In genomic region chr6:52664991-52665686, GRCh38 we compare ENCODE assay signal across 9 cellular contexts. TPM values are rescaled to one million over a fixed set of nuclear protein-coding genes. Genes with fewer than 3 reads are reported as not detected.
DNase-seq lines count a peak whose midpoint lies in the region; ATAC-seq and TF ChIP-seq lines count a peak whose summit lies in the region.
"Had no signal": no experiment of that assay in that cellular context is flagged by ENCODE, and none has a peak within 500 bp of the region (broad histone marks: within the 10 kb centered on the region; RNA-seq: fewer than 3 reads in every experiment).

No MANE protein-coding gene starts in this region.

- H3K4me1 Mint-ChIP-seq in CD8-positive, alpha-beta memory T cell, result peaks cover 0 to 9% (median 2%) of the 10 kb centered on the region in 3 donors

- H3K9me3 Mint-ChIP-seq in CD8-positive, alpha-beta memory T cell, result no peaks in the 10 kb centered on the region
- H3K9me3 Mint-ChIP-seq: activated CD4-positive, alpha-beta memory T cell treated with anti-CD3 and anti-CD28 coated beads, Interleukin-2, amount 10 ng/mL, durations not matched to agents 7 days and 5 days had no signal

- WGBS in testis, 2 donors, result 39 to 47% methylated on average over 10 of the region's 10 CpGs

- no peak overlapping the region for H3K27ac Mint-ChIP-seq in CD8-positive, alpha-beta memory T cell
- H3K27ac Mint-ChIP-seq: activated CD4-positive, alpha-beta memory T cell treated with anti-CD3 and anti-CD28 coated beads, Interleukin-2, amount 10 ng/mL, durations not matched to agents 7 days and 5 days had no signal

- DNase-seq in DMS 273 (lab: John Stamatoyannopoulos, UW; ENCODE audit: unreplicated experiment), result peak; percentile 41
- no peak for DNase-seq in DMS 273 treated with DMSO at 0.1 percent for 48 hours (lab: John Stamatoyannopoulos, UW)
- DNase-seq in testis, result no peak
- DNase-seq in CD8-positive, alpha-beta memory T cell, result no peak
- no peak for DNase-seq in head of caudate nucleus
- DNase-seq: activated CD4-positive, alpha-beta memory T cell treated with anti-CD3 and anti-CD28 coated beads, Interleukin-2, amount 10 ng/mL, durations not matched to agents 7 days and 5 days had no signal

- no peaks in the 10 kb centered on the region for H3K36me3 Mint-ChIP-seq in CD8-positive, alpha-beta memory T cell

- POLR2A ChIA-PET in CD8-positive, alpha-beta memory T cell (lab: Charles Lee), result no interaction called here

- H3K36me3 ChIP-seq in iPS-18a (ENCODE audit: control insufficient read depth, low read depth, low read length), result no peaks in the 10 kb centered on the region
- H3K36me3 ChIP-seq in testis (ENCODE audit: low read depth, missing control alignments), result no peaks in the 10 kb centered on the region
- no peaks in the 10 kb centered on the region for H3K36me3 ChIP-seq in CD8-positive, alpha-beta memory T cell (ENCODE audit: insufficient read depth, low read length)

- no peaks in the 10 kb centered on the region for H3K9me3 ChIP-seq in iPS-18a (ENCODE audit: control insufficient read depth, low read depth, low read length)
- H3K9me3 ChIP-seq in testis, result no peaks in the 10 kb centered on the region
- H3K9me3 ChIP-seq in CD8-positive, alpha-beta memory T cell (ENCODE audit: low read length), result no peaks in the 10 kb centered on the region

- no peak for TF ChIP-seq POLR2A in testis (IDR thresholded peaks at IDR 0.05)

- H3K4me1 ChIP-seq in iPS-18a (ENCODE audit: control insufficient read depth, low read depth, low read length) (peaks cover 9% of the 10 kb centered on the region), testis (peaks cover 7% of the 10 kb centered on the region)
- peaks cover 4% of the 10 kb centered on the region for H3K4me1 ChIP-seq in CD8-positive, alpha-beta memory T cell (ENCODE audit: insufficient read depth, low read length)

- CTCF ChIA-PET in CD8-positive, alpha-beta memory T cell (lab: Charles Lee), result interaction anchor here (1.0 to 2.0 kb wide), 6 partner anchors 13 to 387 kb away, joined by 3 to 14 read pairs (median 5); partner anchors contain the start of genes EFHC1 and TRAM2

- H3K27ac ChIP-seq in VCaP, result peak overlapping the region; percentile 62; the same call in 1 of the 2 replicates
- H3K27ac ChIP-seq in iPS-18a (ENCODE audit: low read length), result no peak overlapping the region
- no peak overlapping the region for H3K27ac ChIP-seq in testis
- no peak overlapping the region for H3K27ac ChIP-seq in CD8-positive, alpha-beta memory T cell (ENCODE audit: low read depth, low read length)

- H3K4me3 Mint-ChIP-seq in CD8-positive, alpha-beta memory T cell, result no peak overlapping the region
- H3K4me3 Mint-ChIP-seq: activated CD4-positive, alpha-beta memory T cell treated with anti-CD3 and anti-CD28 coated beads, Interleukin-2, amount 10 ng/mL, durations not matched to agents 7 days and 5 days had no signal

- peaks cover 13% of the 10 kb centered on the region for H3K27me3 ChIP-seq in iPS-18a (ENCODE audit: control insufficient read depth, insufficient read depth, low read length)
- no peaks in the 10 kb centered on the region for H3K27me3 ChIP-seq in testis
- no peaks in the 10 kb centered on the region for H3K27me3 ChIP-seq in CD8-positive, alpha-beta memory T cell (ENCODE audit: insufficient read depth, low read length, poor library complexity, severe bottlenecking)

- H3K4me3 ChIP-seq in iPS-18a (ENCODE audit: low read length), result peak overlapping the region; percentile 57
- peak overlapping the region; percentile 73 to 76 for H3K4me3 ChIP-seq in testis
- no peak overlapping the region for H3K4me3 ChIP-seq in CD8-positive, alpha-beta memory T cell (ENCODE audit: low read length)

- peak overlapping the region; percentile 28 for H3K9ac ChIP-seq in iPS-18a (ENCODE audit: low read length)

- intact Hi-C loops in testis (cut with DNase I; ENCODE audit: low total_unique reads) (no loop called here), head of caudate nucleus (cut with DNase I) (loop anchor here (1.0 to 10.0 kb wide), 2 partner anchors 249 to 380 kb away; partner anchors contain the start of gene MCM3)

- no peaks in the 10 kb centered on the region for H3K27me3 Mint-ChIP-seq in CD8-positive, alpha-beta memory T cell
- H3K27me3 Mint-ChIP-seq: activated CD4-positive, alpha-beta memory T cell treated with anti-CD3 and anti-CD28 coated beads, Interleukin-2, amount 10 ng/mL, durations not matched to agents 7 days and 5 days had no signal

- no peak for ATAC-seq in HG03442 (IDR thresholded peaks at IDR 0.05; ENCODE audit: unreplicated experiment)

- TF ChIP-seq CTCF in VCaP (conservative IDR thresholded peaks at IDR 0.05) (no peak), testis (IDR thresholded peaks at IDR 0.05) (no peak)

RNA-seq across cellular contexts. Expression of gene TMEM14A, which starts 5.8 kb away (rescaled TPM):
- total RNA-seq in testis, result 10 to 100 TPM; 23.7 to 33.4 TPM
- 27.4 TPM for polyA plus RNA-seq in testis (ENCODE audit: insufficient read depth, low read depth, low replicate concordance)
- total RNA-seq in CD8-positive, alpha-beta memory T cell, result 10 to 100 TPM; 20.1 to 23.7 TPM
- 27.3 TPM for polyA plus RNA-seq in CD8-positive, alpha-beta memory T cell
